Comparison of ENCODE assay signal across 26 cellular contexts in genomic region chr3:69715204-69715603, GRCh38. TPM values are rescaled to one million over a fixed set of nuclear protein-coding genes. Genes with fewer than 3 reads are reported as not detected.
"Had no signal": no experiment of that assay in that cellular context is flagged by ENCODE, and none has a peak within 500 bp of the region (broad histone marks: within the 10 kb centered on the region; RNA-seq: fewer than 3 reads in every experiment).

No MANE protein-coding gene starts in this region.

- DNase-seq: activated B cell treated with CpG ODN at 0.5 μM for 24 hours; activated CD4-positive, alpha-beta memory T cell treated with anti-CD3 and anti-CD28 coated beads for 36 hours; activated CD4-positive, alpha-beta T cell treated with anti-CD3 and anti-CD28 coated beads for 48 hours; activated effector memory CD4-positive, alpha-beta T cell treated with Interleukin-2 at 50 U/mL for 16 hours; activated naive CD4-positive, alpha-beta T cell treated with anti-CD3 and anti-CD28 coated beads, Interleukin-2, amount 10 ng/mL, durations not matched to agents 7 days and 5 days; activated T-cell treated with anti-CD3 and anti-CD28 coated beads, Interleukin-2, amount 50 U/mL, for 72 hours; cerebellar nuclear complex; endodermal cell; esophagus squamous epithelium; gastrocnemius medialis; head of caudate nucleus; left ventricle myocardium superior; mammary epithelial cell; naive thymus-derived CD8-positive, alpha-beta T cell; posterior cingulate gyrus; small intestine; stimulated activated CD4-positive, alpha-beta T cell treated with anti-CD3 and anti-CD28 coated beads, Interleukin-15, amount 100 ng/mL, for 24 hours; stimulated activated CD4-positive, alpha-beta T cell treated with anti-CD3 and anti-CD28 coated beads, Interleukin-2, amount 100 ng/mL, for 48 hours; stimulated activated CD8-positive, alpha-beta memory T cell treated with anti-CD3 and anti-CD28 coated beads, Interleukin-4, amount 100 ng/mL, for 48 hours; stimulated activated naive CD4-positive, alpha-beta T cell; testis; trophoblast cell had no signal

- ATAC-seq: activated T-cell treated with anti-CD3 and anti-CD28 coated beads, Interleukin-2, amount 50 U/mL, for 72 hours; naive thymus-derived CD8-positive, alpha-beta T cell; sciatic nerve had no signal

- H3K9me3 ChIP-seq: esophagus squamous epithelium, gastrocnemius medialis, testis, vagina had no signal

- H3K9ac ChIP-seq: neural progenitor cell had no signal

- H3K36me3 ChIP-seq: esophagus squamous epithelium, gastrocnemius medialis, neural progenitor cell, vagina had no signal

- H3K4me3 ChIP-seq: coronary artery, esophagus squamous epithelium, gastrocnemius medialis, neural progenitor cell, testis, vagina had no signal

- H3K27me3 ChIP-seq: esophagus squamous epithelium, gastrocnemius medialis, neural progenitor cell, testis, vagina had no signal

- H3K4me1 ChIP-seq: esophagus squamous epithelium, neural progenitor cell, testis, vagina had no signal

- H3K27ac ChIP-seq: coronary artery, esophagus squamous epithelium, gastrocnemius medialis, neural progenitor cell, testis, vagina had no signal

- H2AFZ ChIP-seq: neural progenitor cell had no signal

- H3K4me2 ChIP-seq: neural progenitor cell had no signal

RNA-seq across cellular contexts. Expression of gene MITF, which starts 24.1 kb away (rescaled TPM):
- total RNA-seq: activated B cell treated with CpG ODN at 0.5 μM for 24 hours; activated CD4-positive, alpha-beta memory T cell treated with anti-CD3 and anti-CD28 coated beads for 36 hours had no signal
- polyA plus RNA-seq: naive thymus-derived CD8-positive, alpha-beta T cell had no signal
